15 cellular contexts compared by ENCODE assay signal in genomic region chr18:427005-427404, GRCh38.
DNase-seq lines count a peak whose midpoint lies in the region; ATAC-seq and TF ChIP-seq lines count a peak whose summit lies in the region.
"Had no signal": no experiment of that assay in that cellular context is flagged by ENCODE, and none has a peak within 500 bp of the region (broad histone marks: within the 10 kb centered on the region; RNA-seq: fewer than 3 reads in every experiment).

No MANE protein-coding gene starts in this region.

- ATAC-seq in SK-N-SH treated with all-trans-retinoic acid at 6 μM for 48 hours (peak; percentile 90), gastroesophageal sphincter (peak; percentile 71)
- ATAC-seq: WTC11 had no signal

- peak overlapping the region; percentile 25 for H3K27ac Mint-ChIP-seq in type B pancreatic cell
- H3K27ac Mint-ChIP-seq in Caco-2 (ENCODE audit: unreplicated experiment) = no peak overlapping the region
- H3K27ac Mint-ChIP-seq: CD8-positive, alpha-beta memory T cell; memory B cell; WTC11 had no signal

- TF ChIP-seq POLR2A in gastroesophageal sphincter (IDR thresholded peaks at IDR 0.05) = no peak

- H3K27me3 ChIP-seq in gastroesophageal sphincter (no peaks in the 10 kb centered on the region), Caco-2 (replicated peaks; ENCODE audit: control insufficient read depth, insufficient read depth, low read length) (no peaks in the 10 kb centered on the region)
- H3K27me3 ChIP-seq: vagina had no signal

- H3K9me3 Mint-ChIP-seq in type B pancreatic cell = no peaks in the 10 kb centered on the region
- H3K9me3 Mint-ChIP-seq in Caco-2 (ENCODE audit: unreplicated experiment) = no peaks in the 10 kb centered on the region
- H3K9me3 Mint-ChIP-seq: CD8-positive, alpha-beta memory T cell; memory B cell; WTC11 had no signal

- no TSS peak for BruUV-seq in Caco-2 (replicated peaks; lab: Mats Ljungman, UMichigan)

- no peaks in the 10 kb centered on the region for H3K9me3 ChIP-seq in gastroesophageal sphincter
- H3K9me3 ChIP-seq in Caco-2 = no peaks in the 10 kb centered on the region
- H3K9me3 ChIP-seq: vagina had no signal

- peaks cover 0 to 13% (median 0%) of the 10 kb centered on the region in 3 donors for H3K4me1 ChIP-seq in gastroesophageal sphincter
- H3K4me1 ChIP-seq in Caco-2 = peaks cover under 1% of the 10 kb centered on the region

- TF ChIP-seq EP300 in gastroesophageal sphincter (IDR thresholded peaks at IDR 0.05) = no peak

- peak overlapping the region in 3 of 4 donors; percentile 21 to 56 (median 32) for H3K27ac ChIP-seq in gastroesophageal sphincter
- H3K27ac ChIP-seq: vagina had no signal

- peak; percentile 14 for DNase-seq in stimulated activated CD4-positive, alpha-beta T cell treated with anti-CD3 and anti-CD28 coated beads, Interleukin-1b, Interleukin-23, amount 100 ng/mL, for 48 hours
- DNase-seq in stimulated activated CD4-positive, alpha-beta T cell treated with anti-CD3 and anti-CD28 coated beads, Interleukin-12 subunit alpha, Interleukin-12 subunit beta, amount 100 ng/mL, for 4 hours = no peak
- DNase-seq in type B pancreatic cell (ENCODE audit: extremely low spot score, unreplicated experiment) (no peak), DMS79 (lab: John Stamatoyannopoulos, UW) (no peak), Caco-2 (no peak), NOMO-1 treated with DMSO at 0.1 percent for 48 hours (lab: John Stamatoyannopoulos, UW; ENCODE audit: unreplicated experiment) (no peak)
- DNase-seq: CD8-positive, alpha-beta memory T cell; cortex of kidney; retina; SIG-M5 had no signal

- CTCF ChIA-PET in Caco-2 (lab: Charles Lee) = no interaction called here

- H3K4me3 ChIP-seq in gastroesophageal sphincter = no peak overlapping the region
- no peak overlapping the region for H3K4me3 ChIP-seq in Caco-2 (ENCODE audit: low read depth, low read length)
- H3K4me3 ChIP-seq: vagina had no signal

- H3K36me3 ChIP-seq in gastroesophageal sphincter (no peaks in the 10 kb centered on the region), Caco-2 (ENCODE audit: control insufficient read depth, insufficient read depth, low read length) (no peaks in the 10 kb centered on the region)
- H3K36me3 ChIP-seq: vagina had no signal

- intact Hi-C loops in Caco-2 (cut with micrococcal nuclease; ENCODE audit: unreplicated experiment) = no loop called here

- H3K4me3 Mint-ChIP-seq in type B pancreatic cell (no peak overlapping the region), Caco-2 (ENCODE audit: unreplicated experiment) (no peak overlapping the region)
- H3K4me3 Mint-ChIP-seq: CD8-positive, alpha-beta memory T cell; memory B cell; WTC11 had no signal

- TF ChIP-seq CTCF in gastroesophageal sphincter (IDR thresholded peaks at IDR 0.05) (no peak), type B pancreatic cell (conservative IDR thresholded peaks at IDR 0.05) (no peak), Caco-2 (IDR thresholded peaks at IDR 0.05; ENCODE audit: insufficient read depth in 1 of 2, low read depth in 1 of 2, low read length in 1 of 2, severe bottlenecking in 1 of 2, unreplicated experiment in 1 of 2) (no peak)

- 42 to 44% methylated on average over 2 to 7 of the region's 8 CpGs for whole genome bisulfite sequencing in gastroesophageal sphincter (ENCODE audit: low coverage in 1 of 2), 2 donors

- POLR2A ChIA-PET in Caco-2 (lab: Charles Lee) = no interaction called here

- H3K4me1 Mint-ChIP-seq in type B pancreatic cell (ENCODE audit: unreplicated experiment) = peaks cover 46% of the 10 kb centered on the region
- peaks cover 5% of the 10 kb centered on the region for H3K4me1 Mint-ChIP-seq in Caco-2 (ENCODE audit: low read depth, unreplicated experiment)
- H3K4me1 Mint-ChIP-seq: CD8-positive, alpha-beta memory T cell; memory B cell; WTC11 had no signal

- no peaks in the 10 kb centered on the region for H3K27me3 Mint-ChIP-seq in type B pancreatic cell
- no peaks in the 10 kb centered on the region for H3K27me3 Mint-ChIP-seq in Caco-2 (ENCODE audit: insufficient read depth, unreplicated experiment)

- peaks cover 3% of the 10 kb centered on the region for H3K36me3 Mint-ChIP-seq in type B pancreatic cell
- no peaks in the 10 kb centered on the region for H3K36me3 Mint-ChIP-seq in Caco-2 (ENCODE audit: insufficient read depth, unreplicated experiment)
- H3K36me3 Mint-ChIP-seq: CD8-positive, alpha-beta memory T cell; memory B cell; WTC11 had no signal

TF ChIP-seq in SK-N-SH treated with all-trans-retinoic acid at 6 μM for 48 hours, 23 proteins besides CTCF, POLR2A, EP300 and RAD21:
- TF ChIP-seq TOX (CRISPR knock-in tag; IDR thresholded peaks at IDR 0.05; ENCODE audit: borderline replicate concordance) (no peak), CSDC2 (CRISPR knock-in tag; IDR thresholded peaks at IDR 0.05) (no peak), OSR1 (CRISPR knock-in tag; IDR thresholded peaks at IDR 0.05) (no peak), ZC3H10 (CRISPR knock-in tag; IDR thresholded peaks at IDR 0.05) (no peak), ZNF8 (CRISPR knock-in tag; IDR thresholded peaks at IDR 0.05) (no peak), ISL1 (CRISPR knock-in tag; IDR thresholded peaks at IDR 0.05) (no peak)
